8 cellular contexts compared by ENCODE assay signal in the genomic region with DNA sequence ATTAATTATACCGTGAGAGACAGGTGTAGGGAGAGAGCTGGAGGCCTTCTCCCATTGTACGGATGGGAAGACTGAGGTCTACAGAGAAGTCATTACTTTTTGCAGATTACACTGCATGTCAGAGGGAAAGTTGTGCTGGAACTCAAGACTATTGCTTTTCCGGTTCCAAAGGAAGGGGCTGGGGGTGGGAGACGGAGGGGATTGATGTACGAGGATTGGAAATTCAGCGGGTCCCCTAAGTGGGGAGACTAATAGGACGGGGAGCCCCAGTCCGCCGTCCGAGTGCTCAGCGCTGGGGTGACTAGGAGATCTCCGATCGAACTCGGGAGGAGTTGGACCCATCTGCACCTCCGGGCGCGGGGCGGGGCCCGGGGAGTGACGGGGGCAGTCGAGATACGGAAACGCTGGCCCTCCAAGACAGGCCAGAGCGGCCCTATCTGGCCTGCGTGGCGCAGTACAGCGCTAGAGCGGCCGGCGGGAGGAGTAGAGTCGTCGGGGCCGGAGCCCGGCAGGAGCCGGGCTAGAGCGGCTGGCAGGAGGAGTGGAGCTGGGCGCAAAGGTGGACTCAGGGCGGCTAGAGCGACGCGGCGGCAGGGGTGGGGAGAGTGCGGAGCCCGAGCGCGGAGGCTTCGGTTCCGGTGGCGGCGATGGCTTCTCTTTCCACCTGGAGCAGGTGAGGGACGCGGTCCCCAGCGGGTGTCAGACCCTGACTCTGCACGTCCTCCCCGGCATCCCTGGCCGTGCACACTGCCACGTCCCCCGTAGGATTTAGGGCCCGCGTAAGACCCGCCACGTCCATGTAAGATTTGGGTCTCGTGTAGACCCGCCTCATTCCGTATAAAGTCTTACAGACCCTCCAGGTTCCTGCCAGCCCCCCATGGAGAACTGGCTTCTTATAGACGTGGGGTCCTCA. TPM values are rescaled to one million over a fixed set of nuclear protein-coding genes. Genes with fewer than 3 reads are reported as not detected.
A peak's percentile ranks its signal among the peaks of the same experiment; 100 is the strongest.
DNase-seq lines count a peak whose midpoint lies in the region; ATAC-seq, FAIRE-seq and TF ChIP-seq lines count a peak whose summit lies in the region.

No MANE protein-coding gene starts in this region.

- in situ Hi-C loops in GM18951 (cut with MboI; ENCODE audit: low sequenced_read_pairs, unreplicated experiment): no loop called here

- peak overlapping the region; percentile 94 to 99 (median 99) for H3K4me3 ChIP-seq in keratinocyte (ENCODE audit: control insufficient read depth in 2 of 3, extremely low read depth in 1 of 3, insufficient read depth in 2 of 3, low read depth in 1 of 3, low read length in 3 of 3)

- TF ChIP-seq POLR2A in GM18951 (IDR thresholded peaks at IDR 0.05; ENCODE audit: extremely low read depth, insufficient read depth, insufficient read length): peak; percentile 94

- H3K4me2 ChIP-seq in keratinocyte (ENCODE audit: control insufficient read depth, extremely low read depth, insufficient read depth, low read depth, low read length): peak overlapping the region; percentile 96

- H4K20me1 ChIP-seq in keratinocyte (ENCODE audit: control insufficient read depth, extremely low read depth, insufficient read depth, low read length): no peaks in the 10 kb centered on the region

- peak; percentile 82 for ATAC-seq in HG03175 (IDR thresholded peaks at IDR 0.05; ENCODE audit: unreplicated experiment)

- H3K9me3 ChIP-seq in keratinocyte (ENCODE audit: control insufficient read depth, low read depth, low read length): no peaks in the 10 kb centered on the region

- no peaks in the 10 kb centered on the region for H3K27me3 ChIP-seq in keratinocyte (ENCODE audit: control insufficient read depth, extremely low read depth, insufficient read depth, low read length)

- TF ChIP-seq CTCF in AG09319 (IDR thresholded peaks at IDR 0.05; ENCODE audit: low read depth, low read length) (peak; percentile 21), keratinocyte (optimal IDR thresholded peaks at IDR 0.05 in 1 of 3, IDR thresholded peaks at IDR 0.05 in 1 of 3, conservative IDR thresholded peaks at IDR 0.05 in 1 of 3; ENCODE audit: extremely low read depth in 1 of 3, insufficient read depth in 2 of 3, low read length in 3 of 3) (peak in 1 of 3 experiments; percentile 24)

- FAIRE-seq in keratinocyte (lab: Jason Lieb, UNC): peak; percentile 44

- H3K9me1 ChIP-seq in keratinocyte (ENCODE audit: control insufficient read depth, extremely low read depth, insufficient read depth, low read length): peaks cover 6% of the 10 kb centered on the region

- H3K36me3 ChIP-seq in keratinocyte (ENCODE audit: control insufficient read depth in 2 of 2, extremely low read depth in 1 of 2, insufficient read depth in 2 of 2, low read length in 2 of 2): peaks cover 8% of the 10 kb centered on the region in 2 experiments

- H2AFZ ChIP-seq in keratinocyte (ENCODE audit: control insufficient read depth, low read length): peak overlapping the region; percentile 71

- peaks cover 42% of the 10 kb centered on the region for H3K79me2 ChIP-seq in keratinocyte (ENCODE audit: control insufficient read depth, insufficient read depth, low read length)

- DNase-seq in AG09319 (ENCODE audit: extremely low read depth, low read depth) (peak; percentile 93), NCI-H226 (peak; percentile 97), cerebellar cortex (ENCODE audit: low spot score) (peak; percentile 97), keratinocyte (ENCODE audit: low read depth, low spot score) (peak; percentile 78)
- DNase-seq in activated CD4-positive, CD25-positive, alpha-beta regulatory T cell treated with anti-CD3 and anti-CD28 coated beads, Interleukin-2, amount 50 U/mL, for 16 hours (ENCODE audit: low read depth, low spot score): peak; percentile 70
- peak; percentile 82 to 87 (median 87) for DNase-seq in stimulated activated CD4-positive, alpha-beta T cell treated with anti-CD3 and anti-CD28 coated beads, Interleukin-12 subunit alpha, Interleukin-12 subunit beta, amount 100 ng/mL, for 48 hours (ENCODE audit: low read depth in 2 of 3, low spot score in 1 of 3)

- H3K4me1 ChIP-seq in keratinocyte (ENCODE audit: control insufficient read depth, extremely low read depth, insufficient read depth, low read length): peaks cover 45% of the 10 kb centered on the region

- H3K27ac ChIP-seq in keratinocyte (ENCODE audit: control insufficient read depth, insufficient read depth, low read length): peak overlapping the region; percentile 83

- peak overlapping the region; percentile 93 for H3K9ac ChIP-seq in keratinocyte (ENCODE audit: control insufficient read depth, extremely low read depth, insufficient read depth, low read length)

- dilution Hi-C loops in keratinocyte (cut with MboI; ENCODE audit: extremely low pct_ligation_motif_present, low sequenced_read_pairs): no loop called here

RNA-seq across cellular contexts. Expression of gene ARHGEF1, which starts 1.1 kb away (rescaled TPM):
- 30.5 to 58.4 TPM (median 43.1 TPM) in 3 replicates for polyA plus RNA-seq in keratinocyte
- 40.1 TPM for polyA plus RNA-seq in keratinocyte (2011; ENCODE audit: low read depth)
- polyA plus RNA-seq in keratinocyte (2011; cell fraction: cytosol; rRNA removed): 22.2 and 45.2 TPM in 2 replicates
- 131 and 160 TPM in 2 replicates for polyA plus RNA-seq in keratinocyte (2011; cell fraction: nucleus; rRNA removed)
- 58.9 and 76.2 TPM in 2 replicates for polyA plus RNA-seq in keratinocyte (2012; ENCODE audit: low replicate concordance)
- polyA minus RNA-seq in keratinocyte: 24.0 to 57.3 TPM (median 26.1 TPM) in 3 replicates
- 106 TPM for polyA minus RNA-seq in keratinocyte (2011; cell fraction: cytosol; rRNA and poly(A)+ RNA removed)
- 55.5 and 58.3 TPM in 2 replicates for polyA minus RNA-seq in keratinocyte (2011; cell fraction: nucleus; rRNA and poly(A)+ RNA removed)

RNA-seq across cellular contexts. Expression of gene CD79A, which starts 7.0 kb away (rescaled TPM):
- polyA plus RNA-seq in keratinocyte: 0.07 to 0.19 TPM (median 0.14 TPM) in 3 replicates
- not detected for polyA plus RNA-seq in keratinocyte (2011; ENCODE audit: low read depth)
- polyA plus RNA-seq in keratinocyte (2011; cell fraction: cytosol; rRNA removed): 0.07 TPM in 1 of 2 replicates, not detected in the other
- polyA plus RNA-seq in keratinocyte (2011; cell fraction: nucleus; rRNA removed): not detected in 2 replicates
- 0.17 and 0.32 TPM in 2 replicates for polyA plus RNA-seq in keratinocyte (2012; ENCODE audit: low replicate concordance)
- polyA minus RNA-seq in keratinocyte: 0.26 to 0.29 TPM in 2 of 3 replicates, not detected in the other
- not detected for polyA minus RNA-seq in keratinocyte (2011; cell fraction: cytosol; rRNA and poly(A)+ RNA removed)
- not detected in 2 replicates for polyA minus RNA-seq in keratinocyte (2011; cell fraction: nucleus; rRNA and poly(A)+ RNA removed)

RNA-seq across cellular contexts. Expression of gene RPS19, which starts 24.0 kb away (rescaled TPM):
- polyA plus RNA-seq in keratinocyte: 2,269 to 3,039 TPM (median 2,290 TPM) in 3 replicates
- 2,634 TPM for polyA plus RNA-seq in keratinocyte (2011; ENCODE audit: low read depth)
- 1,701 and 3,217 TPM in 2 replicates for polyA plus RNA-seq in keratinocyte (2011; cell fraction: cytosol; rRNA removed)
- polyA plus RNA-seq in keratinocyte (2011; cell fraction: nucleus; rRNA removed): 839 and 966 TPM in 2 replicates
- polyA plus RNA-seq in keratinocyte (2012; ENCODE audit: low replicate concordance): 3,070 and 4,128 TPM in 2 replicates
- 521 to 1,294 TPM (median 616 TPM) in 3 replicates for polyA minus RNA-seq in keratinocyte
- 2,551 TPM for polyA minus RNA-seq in keratinocyte (2011; cell fraction: cytosol; rRNA and poly(A)+ RNA removed)
- polyA minus RNA-seq in keratinocyte (2011; cell fraction: nucleus; rRNA and poly(A)+ RNA removed): 250 and 319 TPM in 2 replicates

RNA-seq across cellular contexts. Expression of gene DMRTC2, which starts 39.2 kb away (rescaled TPM):
- polyA plus RNA-seq in keratinocyte: not detected in 3 replicates
- polyA plus RNA-seq in keratinocyte (2011; ENCODE audit: low read depth): not detected
- polyA plus RNA-seq in keratinocyte (2011; cell fraction: cytosol; rRNA removed): not detected in 2 replicates
- polyA plus RNA-seq in keratinocyte (2011; cell fraction: nucleus; rRNA removed): not detected in 2 replicates
- polyA plus RNA-seq in keratinocyte (2012; ENCODE audit: low replicate concordance): not detected in 2 replicates
- polyA minus RNA-seq in keratinocyte: not detected in 3 replicates
- not detected for polyA minus RNA-seq in keratinocyte (2011; cell fraction: cytosol; rRNA and poly(A)+ RNA removed)
- not detected in 2 replicates for polyA minus RNA-seq in keratinocyte (2011; cell fraction: nucleus; rRNA and poly(A)+ RNA removed)

RNA-seq across cellular contexts. Expression of gene LYPD4, which starts 39.6 kb away (rescaled TPM):
- not detected in 3 replicates for polyA plus RNA-seq in keratinocyte
- polyA plus RNA-seq in keratinocyte (2011; ENCODE audit: low read depth): not detected
- polyA plus RNA-seq in keratinocyte (2011; cell fraction: cytosol; rRNA removed): not detected in 2 replicates
- not detected in 2 replicates for polyA plus RNA-seq in keratinocyte (2011; cell fraction: nucleus; rRNA removed)
- not detected in 2 replicates for polyA plus RNA-seq in keratinocyte (2012; ENCODE audit: low replicate concordance)
- polyA minus RNA-seq in keratinocyte: not detected in 3 replicates
- not detected for polyA minus RNA-seq in keratinocyte (2011; cell fraction: cytosol; rRNA and poly(A)+ RNA removed)
- polyA minus RNA-seq in keratinocyte (2011; cell fraction: nucleus; rRNA and poly(A)+ RNA removed): not detected in 2 replicates

Comparison
In these comparisons a context has a peak if more than half of its experiments do, and no peak if none do; other contexts are left out.
1. Peak in every context shown above with its lines: DNase-seq, ATAC-seq, H3K4me3 ChIP-seq and H3K27ac ChIP-seq.